13 cellular contexts compared by ENCODE assay signal in genomic region chr1:43796111-43796581, GRCh38.
A peak's percentile ranks its signal among the peaks of the same experiment; 100 is the strongest.
DNase-seq lines count a peak whose midpoint lies in the region; TF ChIP-seq lines count a peak whose summit lies in the region.
"Had no signal": no experiment of that assay in that cellular context is flagged by ENCODE, and none has a peak within 500 bp of the region (broad histone marks: within the 10 kb centered on the region; RNA-seq: fewer than 3 reads in every experiment).

No MANE protein-coding gene starts in this region.

- peaks cover 3% of the 10 kb centered on the region for H4K20me1 ChIP-seq in smooth muscle cell (ENCODE audit: low read depth)

- no peak overlapping the region for H3K4me3 ChIP-seq in fibroblast of mammary gland (ENCODE audit: control insufficient read depth, low read depth, low read length)
- H3K4me3 ChIP-seq in smooth muscle cell, result no peak overlapping the region
- H3K4me3 ChIP-seq: HAP-1 had no signal

- no peaks in the 10 kb centered on the region for H3K27me3 ChIP-seq in smooth muscle cell (ENCODE audit: low read depth)

- TF ChIP-seq CTCF in fibroblast of mammary gland (conservative IDR thresholded peaks at IDR 0.05; ENCODE audit: control insufficient read depth, insufficient read depth, low read depth, low read length) (no peak), smooth muscle cell (IDR thresholded peaks at IDR 0.05; ENCODE audit: borderline replicate concordance, insufficient read depth, poor library complexity, severe bottlenecking) (no peak)

- peak overlapping the region; percentile 19 for H3K4me2 ChIP-seq in smooth muscle cell

- no peaks in the 10 kb centered on the region for H3K36me3 ChIP-seq in smooth muscle cell (ENCODE audit: low read depth)
- H3K36me3 ChIP-seq: HAP-1 had no signal

- no peaks in the 10 kb centered on the region for H3K9me3 ChIP-seq in smooth muscle cell (replicated peaks; ENCODE audit: low read depth)

- DNase-seq in DMS79 (lab: John Stamatoyannopoulos, UW) (peak; percentile 9), DMS79 treated with DMSO at 0.1 percent for 48 hours (lab: John Stamatoyannopoulos, UW) (no peak), NCI-H446 treated with DMSO at 0.1 percent for 48 hours (lab: John Stamatoyannopoulos, UW) (peak; percentile 61), fibroblast of mammary gland (ENCODE audit: low read depth) (peak; percentile 64), smooth muscle cell (lab: John Stamatoyannopoulos, UW; ENCODE audit: unreplicated experiment) (no peak), SHP77 (lab: John Stamatoyannopoulos, UW) (no peak), NCI-H510A (lab: John Stamatoyannopoulos, UW) (no peak), HuH-7.5 (ENCODE audit: low spot score) (no peak)
- DNase-seq: activated CD8-positive, alpha-beta T cell treated with anti-CD3 and anti-CD28 coated beads, Interleukin-2, amount 10 ng/mL, durations not matched to agents 7 days and 5 days; activated naive CD8-positive, alpha-beta T cell treated with anti-CD3 and anti-CD28 coated beads, Interleukin-2, amount 50 U/mL, for 24 hours; GDM1 had no signal

- 56% methylated on average over 1 of the region's 1 CpG for WGBS in smooth muscle cell (ENCODE audit: low lambda C conversion rate)

- no peaks in the 10 kb centered on the region for H3K79me2 ChIP-seq in smooth muscle cell (ENCODE audit: low read depth)

- H3F3A ChIP-seq in smooth muscle cell (ENCODE audit: low read depth), result no peaks in the 10 kb centered on the region

- H3K4me1 ChIP-seq in smooth muscle cell (ENCODE audit: low read depth), result peaks cover 5% of the 10 kb centered on the region
- H3K4me1 ChIP-seq: HAP-1 had no signal

- no peak overlapping the region for H2AFZ ChIP-seq in smooth muscle cell (ENCODE audit: low read depth)

- no peak overlapping the region for H3K27ac ChIP-seq in smooth muscle cell (ENCODE audit: low read depth)
- H3K27ac ChIP-seq: 22Rv1 had no signal

- H3K9ac ChIP-seq in smooth muscle cell (ENCODE audit: low read depth), result no peak overlapping the region

Comparison
In these comparisons a context has a peak if more than half of its experiments do, and no peak if none do; other contexts are left out.
1. DNase-seq: peak in DMS79 (single experiment), NCI-H446 treated with DMSO at 0.1 percent for 48 hours (single experiment) and fibroblast of mammary gland (single experiment); none in DMS79 treated with DMSO at 0.1 percent for 48 hours (single experiment), smooth muscle cell (single experiment), SHP77 (0 of 2), NCI-H510A (single experiment) and HuH-7.5 (single experiment).